Comparison of ENCODE assay signal across 10 cellular contexts in the genomic region with DNA sequence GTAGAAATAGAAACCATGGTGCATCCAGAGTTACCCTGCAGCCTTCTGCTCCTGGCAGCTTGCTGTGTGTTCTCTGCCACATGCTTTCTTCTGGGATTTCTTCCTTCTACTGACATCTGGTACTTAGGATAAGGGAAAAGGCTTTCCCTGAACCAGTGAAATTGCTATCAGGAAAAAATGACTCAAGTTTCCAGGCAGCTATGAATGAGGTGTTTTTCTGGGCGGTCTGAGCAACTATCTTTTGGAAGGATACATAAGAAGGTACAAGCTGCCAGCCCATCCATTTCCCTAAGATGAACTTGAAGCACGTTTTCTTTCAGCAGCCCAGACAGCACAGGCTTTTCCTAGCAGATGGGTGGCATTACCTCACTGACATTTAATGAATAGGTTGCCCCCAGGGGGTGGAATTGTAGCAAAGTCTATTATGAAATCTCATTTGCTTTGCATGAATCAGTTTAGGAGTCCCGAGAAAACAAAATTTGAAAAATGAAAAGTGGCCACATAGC.
DNase-seq lines count a peak whose midpoint lies in the region; ATAC-seq, FAIRE-seq and TF ChIP-seq lines count a peak whose summit lies in the region.
"Had no signal": no experiment of that assay in that cellular context is flagged by ENCODE, and none has a peak within 500 bp of the region (broad histone marks: within the 10 kb centered on the region; RNA-seq: fewer than 3 reads in every experiment).

No MANE protein-coding gene starts in this region.

- peak in 3 of 4 donors; percentile 19 to 79 (median 25) for ATAC-seq in pancreas
- no peak for ATAC-seq in HG03520 (IDR thresholded peaks at IDR 0.05; ENCODE audit: unreplicated experiment)

- no peaks in the 10 kb centered on the region for H3K9me3 ChIP-seq in endodermal cell (ENCODE audit: control insufficient read depth, low read length)
- no peaks in the 10 kb centered on the region for H3K9me3 ChIP-seq in pancreas
- H3K9me3 ChIP-seq: neutrophil had no signal

- H3K36me3 Mint-ChIP-seq in endodermal cell (ENCODE audit: low read depth): no peaks in the 10 kb centered on the region

- no peaks in the 10 kb centered on the region for H3K9me3 Mint-ChIP-seq in endodermal cell

- WGBS in endodermal cell (ENCODE audit: insufficient coverage in 1 of 2, insufficient read length in 1 of 2), 2 experiments: 72 to 76% methylated on average over 3 of the region's 3 CpGs
- WGBS in pancreas, 2 donors: 37 to 49% methylated on average over 3 of the region's 3 CpGs

- H3K4me3 ChIP-seq in endodermal cell (ENCODE audit: low read length) (no peak overlapping the region), pancreas (no peak overlapping the region)

- DNase-seq in GM03348 (ENCODE audit: low spot score): peak; percentile 56
- peak; percentile 98 for DNase-seq in NCI-H2171 treated with DMSO at 0.1 percent for 48 hours (lab: John Stamatoyannopoulos, UW)
- no peak for DNase-seq in endodermal cell
- no peak for DNase-seq in pancreas
- DNase-seq in hypothalamus (lab: John Stamatoyannopoulos, UW): no peak
- DNase-seq in stimulated activated CD4-positive, alpha-beta T cell treated with anti-CD3 and anti-CD28 coated beads, Interleukin-2, amount 100 ng/mL, for 48 hours: no peak
- DNase-seq in D721Med (ENCODE audit: insufficient read length, low spot score): no peak

- no peaks in the 10 kb centered on the region for H3K36me3 ChIP-seq in endodermal cell (ENCODE audit: control insufficient read depth, insufficient read depth, low read length)
- no peaks in the 10 kb centered on the region for H3K36me3 ChIP-seq in pancreas
- H3K36me3 ChIP-seq: neutrophil had no signal

- FAIRE-seq in pancreas (lab: Jason Lieb, UNC) (no peak), D721Med (lab: Jason Lieb, UNC) (no peak)
- FAIRE-seq: colon had no signal

- no peaks in the 10 kb centered on the region for H3K27me3 ChIP-seq in endodermal cell (ENCODE audit: control insufficient read depth, insufficient read depth, low read length, poor library complexity, severe bottlenecking)
- no peaks in the 10 kb centered on the region for H3K27me3 ChIP-seq in pancreas
- H3K27me3 ChIP-seq: neutrophil had no signal

- H3K4me1 ChIP-seq in endodermal cell (ENCODE audit: control insufficient read depth, insufficient read depth, low read length) (peaks cover 12% of the 10 kb centered on the region), pancreas (no peaks in the 10 kb centered on the region)

- no peak overlapping the region for H3K4me3 Mint-ChIP-seq in endodermal cell

- no peak overlapping the region for H3K27ac Mint-ChIP-seq in endodermal cell

- intact Hi-C loops in pancreas (cut with DNase I): no loop called here

- H3K4me1 Mint-ChIP-seq in endodermal cell: peaks cover 43% of the 10 kb centered on the region

- H3K9ac ChIP-seq in endodermal cell (ENCODE audit: extremely low read depth, low read length, poor library complexity, severe bottlenecking): no peak overlapping the region

- TF ChIP-seq CTCF in endodermal cell (conservative IDR thresholded peaks at IDR 0.05): no peak
- TF ChIP-seq CTCF in pancreas (IDR thresholded peaks at IDR 0.05): no peak
- no peak for TF ChIP-seq CTCF in D721Med (IDR thresholded peaks at IDR 0.05; ENCODE audit: insufficient read depth, missing control alignments)

- no peaks in the 10 kb centered on the region for H3K27me3 Mint-ChIP-seq in endodermal cell (ENCODE audit: insufficient read depth)

- H3K27ac ChIP-seq in endodermal cell (ENCODE audit: low read depth, low read length): peak overlapping the region; percentile 97
- no peak overlapping the region for H3K27ac ChIP-seq in pancreas
- H3K27ac ChIP-seq: neutrophil had no signal

Comparison
In these comparisons a context has a peak if more than half of its experiments do, and no peak if none do; other contexts are left out.
1. DNase-seq: peak in GM03348 (single experiment) and NCI-H2171 treated with DMSO at 0.1 percent for 48 hours (single experiment); none in endodermal cell (single experiment), pancreas (0 of 6), hypothalamus (0 of 51), stimulated activated CD4-positive, alpha-beta T cell treated with anti-CD3 and anti-CD28 coated beads, Interleukin-2, amount 100 ng/mL, for 48 hours (0 of 2) and D721Med (single experiment).